In genomic region chr12:122893208-122894151, GRCh38 we compare ENCODE assay signal across 10 cellular contexts. TPM values are rescaled to one million over a fixed set of nuclear protein-coding genes. Genes with fewer than 3 reads are reported as not detected.
DNase-seq lines count a peak whose midpoint lies in the region; ATAC-seq, FAIRE-seq and TF ChIP-seq lines count a peak whose summit lies in the region.
"Had no signal": no experiment of that assay in that cellular context is flagged by ENCODE, and none has a peak within 500 bp of the region (broad histone marks: within the 10 kb centered on the region; RNA-seq: fewer than 3 reads in every experiment).

No MANE protein-coding gene starts in this region.

- H2AFZ ChIP-seq in KMS-11 (ENCODE audit: low read depth) (no peak overlapping the region), keratinocyte (ENCODE audit: control insufficient read depth, low read length) (no peak overlapping the region)

- peaks cover 7% of the 10 kb centered on the region for H3K36me3 Mint-ChIP-seq in activated naive CD8-positive, alpha-beta T cell treated with anti-CD3 and anti-CD28 coated beads, Interleukin-2, amount 10 ng/mL, durations not matched to agents 7 days and 5 days

- no peaks in the 10 kb centered on the region for H3K9me3 ChIP-seq in keratinocyte (ENCODE audit: control insufficient read depth, low read depth, low read length)
- no peaks in the 10 kb centered on the region for H3K9me3 ChIP-seq in small intestine (ENCODE audit: control insufficient read depth, low read depth)

- dilution Hi-C loops in keratinocyte (cut with MboI; ENCODE audit: extremely low pct_ligation_motif_present, low sequenced_read_pairs): no loop called here

- H3K27me3 ChIP-seq in KMS-11 (ENCODE audit: insufficient read depth, low read depth) (no peaks in the 10 kb centered on the region), keratinocyte (ENCODE audit: control insufficient read depth, extremely low read depth, insufficient read depth, low read length) (no peaks in the 10 kb centered on the region), small intestine (ENCODE audit: control insufficient read depth in 2 of 2, insufficient read depth in 2 of 2, low read length in 2 of 2) (no peaks in the 10 kb centered on the region)

- H3K79me2 ChIP-seq in KMS-11 (ENCODE audit: insufficient read depth, low read depth): peaks cover 77% of the 10 kb centered on the region
- H3K79me2 ChIP-seq in keratinocyte (ENCODE audit: control insufficient read depth, insufficient read depth, low read length): peaks cover 67% of the 10 kb centered on the region

- no peaks in the 10 kb centered on the region for H3K36me3 ChIP-seq in KMS-11 (ENCODE audit: insufficient read depth)
- peaks cover 0 to 13% of the 10 kb centered on the region in 2 experiments for H3K36me3 ChIP-seq in keratinocyte (ENCODE audit: control insufficient read depth in 2 of 2, extremely low read depth in 1 of 2, insufficient read depth in 2 of 2, low read length in 2 of 2)
- no peaks in the 10 kb centered on the region for H3K36me3 ChIP-seq in small intestine (ENCODE audit: control insufficient read depth in 2 of 2, insufficient read depth in 2 of 2, low read length in 2 of 2)

- no peaks in the 10 kb centered on the region for H3K27me3 Mint-ChIP-seq in activated naive CD8-positive, alpha-beta T cell treated with anti-CD3 and anti-CD28 coated beads, Interleukin-2, amount 10 ng/mL, durations not matched to agents 7 days and 5 days

- H3K9ac ChIP-seq in KMS-11 (peak overlapping the region; percentile 94; the same call in 1 of the 2 replicates), keratinocyte (ENCODE audit: control insufficient read depth, extremely low read depth, insufficient read depth, low read length) (peak overlapping the region; percentile 99)

- H3K4me2 ChIP-seq in KMS-11 (peak overlapping the region; percentile 60), keratinocyte (ENCODE audit: control insufficient read depth, extremely low read depth, insufficient read depth, low read depth, low read length) (peak overlapping the region; percentile 98)

- H4K20me1 ChIP-seq in KMS-11 (ENCODE audit: insufficient read depth) (no peaks in the 10 kb centered on the region), keratinocyte (ENCODE audit: control insufficient read depth, extremely low read depth, insufficient read depth, low read length) (no peaks in the 10 kb centered on the region)

- TF ChIP-seq CTCF in KMS-11 (conservative IDR thresholded peaks at IDR 0.05; ENCODE audit: low read depth, low read length) (no peak), keratinocyte (optimal IDR thresholded peaks at IDR 0.05 in 1 of 3, IDR thresholded peaks at IDR 0.05 in 1 of 3, conservative IDR thresholded peaks at IDR 0.05 in 1 of 3; ENCODE audit: extremely low read depth in 1 of 3, insufficient read depth in 2 of 3, low read length in 3 of 3) (no peak), GM10266 (IDR thresholded peaks at IDR 0.05; ENCODE audit: control insufficient read depth, insufficient read depth, low read depth, missing control alignments) (no peak)

- 14 to 55% (median 37%) methylated on average over 7 of the region's 7 CpGs for WGBS in small intestine, 3 donors

- H3K4me3 ChIP-seq in KMS-11 (IDR thresholded peaks at IDR 0.05; ENCODE audit: insufficient read depth, low read depth, low read length) (no peak overlapping the region), keratinocyte (ENCODE audit: control insufficient read depth in 2 of 3, extremely low read depth in 1 of 3, insufficient read depth in 2 of 3, low read depth in 1 of 3, low read length in 3 of 3) (peak overlapping the region; percentile 81 to 91 (median 84)), small intestine (ENCODE audit: low read depth in 1 of 2, low read length in 2 of 2) (peak overlapping the region in 1 of 2 donors; percentile 8)

- POLR2A ChIA-PET in activated naive CD8-positive, alpha-beta T cell treated with anti-CD3 and anti-CD28 coated beads, Interleukin-2, amount 10 ng/mL, durations not matched to agents 7 days and 5 days (lab: Charles Lee): interaction anchor here (1.4 to 1.5 kb wide), 3 partner anchors 17 to 73 kb away, joined by 4 to 5 read pairs (median 5); partner anchors contain the start of gene ABCB9

- H3K4me1 Mint-ChIP-seq in activated naive CD8-positive, alpha-beta T cell treated with anti-CD3 and anti-CD28 coated beads, Interleukin-2, amount 10 ng/mL, durations not matched to agents 7 days and 5 days: peaks cover 75% of the 10 kb centered on the region

- peak overlapping the region; percentile 89 for H3K27ac ChIP-seq in KMS-11
- H3K27ac ChIP-seq in keratinocyte (ENCODE audit: control insufficient read depth, insufficient read depth, low read length): peak overlapping the region; percentile 99
- peak overlapping the region; percentile 52 to 77 for H3K27ac ChIP-seq in small intestine (ENCODE audit: low read depth in 1 of 2, low read length in 1 of 2)

- H3K27ac Mint-ChIP-seq in activated naive CD8-positive, alpha-beta T cell treated with anti-CD3 and anti-CD28 coated beads, Interleukin-2, amount 10 ng/mL, durations not matched to agents 7 days and 5 days: no peak overlapping the region

- H3K9me3 Mint-ChIP-seq in activated naive CD8-positive, alpha-beta T cell treated with anti-CD3 and anti-CD28 coated beads, Interleukin-2, amount 10 ng/mL, durations not matched to agents 7 days and 5 days: no peaks in the 10 kb centered on the region

- no peak for DNase-seq in activated naive CD8-positive, alpha-beta T cell treated with anti-CD3 and anti-CD28 coated beads, Interleukin-2, amount 10 ng/mL, durations not matched to agents 7 days and 5 days
- DNase-seq in keratinocyte (ENCODE audit: low read depth, low spot score) (no peak), small intestine (peak; percentile 75), SK-N-DZ (ENCODE audit: low spot score) (no peak), GM10266 (ENCODE audit: extremely low spot score) (no peak)
- DNase-seq in activated CD4-positive, alpha-beta T cell treated with anti-CD3 and anti-CD28 coated beads, Interleukin-2, amount 50 U/mL, for 1 hour: no peak
- DNase-seq: activated CD8-positive, alpha-beta memory T cell treated with anti-CD3 and anti-CD28 coated beads, Interleukin-2, amount 50 U/mL, for 4 hours; NCI-H774 had no signal

- no peak for ATAC-seq in activated naive CD8-positive, alpha-beta T cell treated with anti-CD3 and anti-CD28 coated beads, Interleukin-2, amount 10 ng/mL, durations not matched to agents 7 days and 5 days (ENCODE audit: low read depth)
- ATAC-seq in HG02763 (IDR thresholded peaks at IDR 0.05; ENCODE audit: unreplicated experiment): no peak

- H3K9me1 ChIP-seq in keratinocyte (ENCODE audit: control insufficient read depth, extremely low read depth, insufficient read depth, low read length): no peaks in the 10 kb centered on the region

- H3K4me1 ChIP-seq in KMS-11 (ENCODE audit: low read depth, poor library complexity, severe bottlenecking): peaks cover 78% of the 10 kb centered on the region
- H3K4me1 ChIP-seq in keratinocyte (ENCODE audit: control insufficient read depth, extremely low read depth, insufficient read depth, low read length): peaks cover 70% of the 10 kb centered on the region
- peaks cover 9 to 35% of the 10 kb centered on the region in 2 donors for H3K4me1 ChIP-seq in small intestine (ENCODE audit: control insufficient read depth in 2 of 2, insufficient read depth in 1 of 2, low read depth in 1 of 2, low read length in 1 of 2)

- H3K4me3 Mint-ChIP-seq in activated naive CD8-positive, alpha-beta T cell treated with anti-CD3 and anti-CD28 coated beads, Interleukin-2, amount 10 ng/mL, durations not matched to agents 7 days and 5 days: peak overlapping the region; percentile 90

- no peak for FAIRE-seq in keratinocyte (lab: Jason Lieb, UNC)
- FAIRE-seq in small intestine (lab: Jason Lieb, UNC): no peak

RNA-seq across cellular contexts. Expression of gene VPS37B, which starts 2.4 kb away (rescaled TPM):
- 10 to 100 TPM; 33.4 to 36.8 TPM for total RNA-seq in activated naive CD8-positive, alpha-beta T cell treated with anti-CD3 and anti-CD28 coated beads, Interleukin-2, amount 10 ng/mL, durations not matched to agents 7 days and 5 days
- polyA plus RNA-seq in keratinocyte: 29.3 to 85.5 TPM (median 34.1 TPM) in 3 replicates
- 22.7 TPM for polyA plus RNA-seq in keratinocyte (2011; ENCODE audit: low read depth)
- 47.2 and 61.5 TPM in 2 replicates for polyA plus RNA-seq in keratinocyte (2011; cell fraction: cytosol; rRNA removed)
- 73.8 and 86.1 TPM in 2 replicates for polyA plus RNA-seq in keratinocyte (2011; cell fraction: nucleus; rRNA removed)
- polyA plus RNA-seq in keratinocyte (2012; ENCODE audit: low replicate concordance): 37.9 and 59.4 TPM in 2 replicates
- 24.4 to 39.4 TPM (median 29.8 TPM) in 3 replicates for polyA minus RNA-seq in keratinocyte
- 77.5 TPM for polyA minus RNA-seq in keratinocyte (2011; cell fraction: cytosol; rRNA and poly(A)+ RNA removed)
- 33.3 and 50.4 TPM in 2 replicates for polyA minus RNA-seq in keratinocyte (2011; cell fraction: nucleus; rRNA and poly(A)+ RNA removed)
- 10 to 100 TPM; 22.8 to 31.4 (median 24.0) TPM for polyA plus RNA-seq in small intestine
- polyA plus RNA-seq in SK-N-DZ (2014; cell fraction: cytosol; rRNA removed): 19.7 TPM in 2 replicates
- polyA plus RNA-seq in SK-N-DZ (2014; cell fraction: nucleus; rRNA removed): 11.5 and 15.3 TPM in 2 replicates

RNA-seq across cellular contexts. Expression of gene HIP1R, which starts 58.2 kb away (rescaled TPM):
- 10 to 100 TPM; 54.7 to 57.8 TPM for total RNA-seq in activated naive CD8-positive, alpha-beta T cell treated with anti-CD3 and anti-CD28 coated beads, Interleukin-2, amount 10 ng/mL, durations not matched to agents 7 days and 5 days
- polyA plus RNA-seq in keratinocyte (19.4 to 31.8 TPM (median 23.0 TPM) in 3 replicates), small intestine (100 to 1,000 TPM in 2 of 3 donors, 10 to 100 TPM in 1; 71.2 to 284 (median 126) TPM)
- 39.4 TPM for polyA plus RNA-seq in keratinocyte (2011; ENCODE audit: low read depth)
- 10.1 and 13.0 TPM in 2 replicates for polyA plus RNA-seq in keratinocyte (2011; cell fraction: cytosol; rRNA removed)
- polyA plus RNA-seq in keratinocyte (2011; cell fraction: nucleus; rRNA removed): 69.4 and 79.4 TPM in 2 replicates
- polyA plus RNA-seq in keratinocyte (2012; ENCODE audit: low replicate concordance): 21.9 and 45.2 TPM in 2 replicates
- polyA minus RNA-seq in keratinocyte: 42.9 to 79.9 TPM (median 43.5 TPM) in 3 replicates
- polyA minus RNA-seq in keratinocyte (2011; cell fraction: cytosol; rRNA and poly(A)+ RNA removed): 16.3 TPM
- polyA minus RNA-seq in keratinocyte (2011; cell fraction: nucleus; rRNA and poly(A)+ RNA removed): 36.1 and 37.4 TPM in 2 replicates
- polyA plus RNA-seq in SK-N-DZ (2014; cell fraction: cytosol; rRNA removed): 22.9 and 33.4 TPM in 2 replicates
- 158 and 178 TPM in 2 replicates for polyA plus RNA-seq in SK-N-DZ (2014; cell fraction: nucleus; rRNA removed)
